Comparison of ENCODE assay signal across 28 cellular contexts in the genomic region with DNA sequence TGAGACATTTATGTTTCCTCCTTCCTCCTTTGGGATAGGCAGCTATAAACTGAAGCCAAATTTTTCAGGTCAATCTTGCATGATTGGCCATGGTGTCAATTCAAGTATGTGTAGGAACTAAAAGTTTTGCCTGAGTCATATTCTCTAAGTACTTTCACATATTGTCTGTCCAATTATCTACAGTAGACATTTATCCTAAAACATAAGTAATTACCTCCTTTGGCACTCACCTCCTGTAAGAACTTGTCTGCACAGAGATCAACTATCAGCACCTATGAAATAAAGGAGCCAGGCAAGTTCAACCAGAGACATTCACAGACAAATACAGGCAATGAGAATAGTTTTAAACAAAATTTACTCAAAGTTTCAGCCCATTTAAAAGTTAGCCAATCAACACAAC.
"Had no signal": no experiment of that assay in that cellular context is flagged by ENCODE, and none has a peak within 500 bp of the region (broad histone marks: within the 10 kb centered on the region; RNA-seq: fewer than 3 reads in every experiment).

No MANE protein-coding gene starts in this region.

- H3K27me3 ChIP-seq: pancreas, right lobe of liver, sigmoid colon, stomach, thyroid gland, tibial nerve, upper lobe of right lung, uterus had no signal

- H3K27ac Mint-ChIP-seq: naive thymus-derived CD8-positive, alpha-beta T cell; natural killer cell treated with Interleukin-12 subunit alpha and Interleukin-12 subunit beta and Interleukin-15 and Interleukin-18, amount 100 ng/mL, for 72 hours; nephron progenitor cell; stimulated activated effector memory CD8-positive, alpha-beta T cell treated with anti-CD3 and anti-CD28 coated beads, Interleukin-12 subunit alpha, Interleukin-12 subunit beta, amount 100 ng/mL, for 72 hours; stimulated activated naive B cell treated with anti-CD40 and anti-IgM and Interleukin-4, amounts not matched to agents 10 μg/mL and 1 μg/mL and 100 μg/mL, for 72 hours; stimulated activated naive CD8-positive, alpha-beta T cell treated with anti-CD3 and anti-CD28 coated beads, Interleukin-15, Interleukin-2, amounts not matched to agents 100 ng/mL and 50 ng/mL, for 24 hours had no signal

- DNase-seq: naive B cell; naive thymus-derived CD8-positive, alpha-beta T cell; nephron progenitor cell; nucleus accumbens; pancreas; right cardiac atrium; right lobe of liver; sigmoid colon; stimulated activated CD4-positive, alpha-beta T cell treated with anti-CD3 and anti-CD28 coated beads, Interleukin-15, amount 100 ng/mL, for 24 hours; stimulated activated CD4-positive, alpha-beta T cell treated with anti-CD3 and anti-CD28 coated beads, Interleukin-2, amount 100 ng/mL, for 24 hours; stimulated activated CD4-positive, alpha-beta T cell treated with anti-CD3 and anti-CD28 coated beads, Interleukin-2, amount 100 ng/mL, for 48 hours; stimulated activated CD4-positive, alpha-beta T cell treated with anti-CD3 and anti-CD28 coated beads, Interleukin-4, amount 100 ng/mL, for 24 hours; stimulated activated naive B cell treated with anti-CD40 and anti-IgM and Interleukin-4, amounts not matched to agents 10 μg/mL and 1 μg/mL and 100 μg/mL, for 72 hours; stimulated activated naive CD4-positive, alpha-beta T cell treated with Interleukin-2 at 50 U/mL for 16 hours; stomach; thyroid gland; trophoblast cell; upper lobe of right lung; uterus had no signal

- H3K9me3 Mint-ChIP-seq: naive thymus-derived CD8-positive, alpha-beta T cell; natural killer cell treated with Interleukin-12 subunit alpha and Interleukin-12 subunit beta and Interleukin-15 and Interleukin-18, amount 100 ng/mL, for 72 hours; nephron progenitor cell; neural crest cell; stimulated activated effector memory CD8-positive, alpha-beta T cell treated with anti-CD3 and anti-CD28 coated beads, Interleukin-12 subunit alpha, Interleukin-12 subunit beta, amount 100 ng/mL, for 72 hours; stimulated activated naive B cell treated with anti-CD40 and anti-IgM and Interleukin-4, amounts not matched to agents 10 μg/mL and 1 μg/mL and 100 μg/mL, for 72 hours; stimulated activated naive CD8-positive, alpha-beta T cell treated with anti-CD3 and anti-CD28 coated beads, Interleukin-15, Interleukin-2, amounts not matched to agents 100 ng/mL and 50 ng/mL, for 24 hours had no signal

- ATAC-seq: naive thymus-derived CD8-positive, alpha-beta T cell; natural killer cell treated with Interleukin-12 subunit alpha and Interleukin-12 subunit beta and Interleukin-15 and Interleukin-18, amount 100 ng/mL, for 72 hours; pancreas; right cardiac atrium; right lobe of liver; stimulated activated effector memory CD8-positive, alpha-beta T cell treated with anti-CD3 and anti-CD28 coated beads, Interleukin-12 subunit alpha, Interleukin-12 subunit beta, amount 100 ng/mL, for 72 hours; stimulated activated naive B cell treated with anti-CD40 and anti-IgM and Interleukin-4, amounts not matched to agents 10 μg/mL and 1 μg/mL and 100 μg/mL, for 72 hours; upper lobe of right lung had no signal

- H3K4me3 Mint-ChIP-seq: naive B cell; naive thymus-derived CD8-positive, alpha-beta T cell; natural killer cell treated with Interleukin-12 subunit alpha and Interleukin-12 subunit beta and Interleukin-15 and Interleukin-18, amount 100 ng/mL, for 72 hours; nephron progenitor cell; neural crest cell; stimulated activated effector memory CD8-positive, alpha-beta T cell treated with anti-CD3 and anti-CD28 coated beads, Interleukin-12 subunit alpha, Interleukin-12 subunit beta, amount 100 ng/mL, for 72 hours; stimulated activated naive B cell treated with anti-CD40 and anti-IgM and Interleukin-4, amounts not matched to agents 10 μg/mL and 1 μg/mL and 100 μg/mL, for 72 hours; stimulated activated naive CD8-positive, alpha-beta T cell treated with anti-CD3 and anti-CD28 coated beads, Interleukin-15, Interleukin-2, amounts not matched to agents 100 ng/mL and 50 ng/mL, for 24 hours had no signal

- H3K36me3 Mint-ChIP-seq: natural killer cell treated with Interleukin-12 subunit alpha and Interleukin-12 subunit beta and Interleukin-15 and Interleukin-18, amount 100 ng/mL, for 72 hours; stimulated activated effector memory CD8-positive, alpha-beta T cell treated with anti-CD3 and anti-CD28 coated beads, Interleukin-12 subunit alpha, Interleukin-12 subunit beta, amount 100 ng/mL, for 72 hours had no signal

- H3K36me3 ChIP-seq: prostate gland, thyroid gland, uterus had no signal

- H3K4me3 ChIP-seq: pancreas, prostate gland, right lobe of liver, sigmoid colon, skin epidermis, stomach, thoracic aorta, thyroid gland, tibial nerve, upper lobe of right lung, uterus had no signal

- H3K4me1 ChIP-seq: pancreas, prostate gland, right lobe of liver, sigmoid colon, stomach, thyroid gland, tibial nerve, upper lobe of right lung, uterus had no signal

- H3K27ac ChIP-seq: neutrophil, pancreas, prostate gland, right lobe of liver, sigmoid colon, stomach, thoracic aorta, thyroid gland, tibial nerve, upper lobe of right lung, uterus had no signal

- H3K9me3 ChIP-seq: neutrophil, pancreas, prostate gland, right lobe of liver, sigmoid colon, stomach, thoracic aorta, thyroid gland, tibial nerve, upper lobe of right lung, uterus had no signal

- H3K4me1 Mint-ChIP-seq: naive B cell; naive thymus-derived CD8-positive, alpha-beta T cell; nephron progenitor cell; neural crest cell; stimulated activated effector memory CD8-positive, alpha-beta T cell treated with anti-CD3 and anti-CD28 coated beads, Interleukin-12 subunit alpha, Interleukin-12 subunit beta, amount 100 ng/mL, for 72 hours; stimulated activated naive B cell treated with anti-CD40 and anti-IgM and Interleukin-4, amounts not matched to agents 10 μg/mL and 1 μg/mL and 100 μg/mL, for 72 hours had no signal
